1 cellular context compared by ENCODE assay signal in genomic region chr5:111762895-111763294, GRCh38.
TF ChIP-seq lines count a peak whose summit lies in the region.

No MANE protein-coding gene starts in this region.

TF ChIP-seq in GM23338, 12 proteins besides CTCF, POLR2A, EP300 and RAD21 (continued from another document):
- TF ChIP-seq, protein P1, sequence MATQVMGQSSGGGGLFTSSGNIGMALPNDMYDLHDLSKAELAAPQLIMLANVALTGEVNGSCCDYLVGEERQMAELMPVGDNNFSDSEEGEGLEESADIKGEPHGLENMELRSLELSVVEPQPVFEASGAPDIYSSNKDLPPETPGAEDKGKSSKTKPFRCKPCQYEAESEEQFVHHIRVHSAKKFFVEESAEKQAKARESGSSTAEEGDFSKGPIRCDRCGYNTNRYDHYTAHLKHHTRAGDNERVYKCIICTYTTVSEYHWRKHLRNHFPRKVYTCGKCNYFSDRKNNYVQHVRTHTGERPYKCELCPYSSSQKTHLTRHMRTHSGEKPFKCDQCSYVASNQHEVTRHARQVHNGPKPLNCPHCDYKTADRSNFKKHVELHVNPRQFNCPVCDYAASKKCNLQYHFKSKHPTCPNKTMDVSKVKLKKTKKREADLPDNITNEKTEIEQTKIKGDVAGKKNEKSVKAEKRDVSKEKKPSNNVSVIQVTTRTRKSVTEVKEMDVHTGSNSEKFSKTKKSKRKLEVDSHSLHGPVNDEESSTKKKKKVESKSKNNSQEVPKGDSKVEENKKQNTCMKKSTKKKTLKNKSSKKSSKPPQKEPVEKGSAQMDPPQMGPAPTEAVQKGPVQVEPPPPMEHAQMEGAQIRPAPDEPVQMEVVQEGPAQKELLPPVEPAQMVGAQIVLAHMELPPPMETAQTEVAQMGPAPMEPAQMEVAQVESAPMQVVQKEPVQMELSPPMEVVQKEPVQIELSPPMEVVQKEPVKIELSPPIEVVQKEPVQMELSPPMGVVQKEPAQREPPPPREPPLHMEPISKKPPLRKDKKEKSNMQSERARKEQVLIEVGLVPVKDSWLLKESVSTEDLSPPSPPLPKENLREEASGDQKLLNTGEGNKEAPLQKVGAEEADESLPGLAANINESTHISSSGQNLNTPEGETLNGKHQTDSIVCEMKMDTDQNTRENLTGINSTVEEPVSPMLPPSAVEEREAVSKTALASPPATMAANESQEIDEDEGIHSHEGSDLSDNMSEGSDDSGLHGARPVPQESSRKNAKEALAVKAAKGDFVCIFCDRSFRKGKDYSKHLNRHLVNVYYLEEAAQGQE (IDR thresholded peaks at IDR 0.05; ENCODE audit: unreplicated experiment) = no peak
- TF ChIP-seq ZNF331 (CRISPR knock-in tag; IDR thresholded peaks at IDR 0.05; ENCODE audit: low read depth) (no peak), JUNB (IDR thresholded peaks at IDR 0.05; ENCODE audit: unreplicated experiment) (no peak), EZH2 (IDR thresholded peaks at IDR 0.05; ENCODE audit: low read depth, unreplicated experiment) (no peak), NANOG (IDR thresholded peaks at IDR 0.05; ENCODE audit: borderline replicate concordance) (no peak), EZH2phosphoT487 (IDR thresholded peaks at IDR 0.05; ENCODE audit: unreplicated experiment) (no peak), STAT1 (IDR thresholded peaks at IDR 0.05; ENCODE audit: unreplicated experiment) (no peak), POLR2AphosphoS5 (IDR thresholded peaks at IDR 0.05; ENCODE audit: low read depth) (no peak), ETS1 (IDR thresholded peaks at IDR 0.05) (no peak)
- TF ChIP-seq, protein P2, sequence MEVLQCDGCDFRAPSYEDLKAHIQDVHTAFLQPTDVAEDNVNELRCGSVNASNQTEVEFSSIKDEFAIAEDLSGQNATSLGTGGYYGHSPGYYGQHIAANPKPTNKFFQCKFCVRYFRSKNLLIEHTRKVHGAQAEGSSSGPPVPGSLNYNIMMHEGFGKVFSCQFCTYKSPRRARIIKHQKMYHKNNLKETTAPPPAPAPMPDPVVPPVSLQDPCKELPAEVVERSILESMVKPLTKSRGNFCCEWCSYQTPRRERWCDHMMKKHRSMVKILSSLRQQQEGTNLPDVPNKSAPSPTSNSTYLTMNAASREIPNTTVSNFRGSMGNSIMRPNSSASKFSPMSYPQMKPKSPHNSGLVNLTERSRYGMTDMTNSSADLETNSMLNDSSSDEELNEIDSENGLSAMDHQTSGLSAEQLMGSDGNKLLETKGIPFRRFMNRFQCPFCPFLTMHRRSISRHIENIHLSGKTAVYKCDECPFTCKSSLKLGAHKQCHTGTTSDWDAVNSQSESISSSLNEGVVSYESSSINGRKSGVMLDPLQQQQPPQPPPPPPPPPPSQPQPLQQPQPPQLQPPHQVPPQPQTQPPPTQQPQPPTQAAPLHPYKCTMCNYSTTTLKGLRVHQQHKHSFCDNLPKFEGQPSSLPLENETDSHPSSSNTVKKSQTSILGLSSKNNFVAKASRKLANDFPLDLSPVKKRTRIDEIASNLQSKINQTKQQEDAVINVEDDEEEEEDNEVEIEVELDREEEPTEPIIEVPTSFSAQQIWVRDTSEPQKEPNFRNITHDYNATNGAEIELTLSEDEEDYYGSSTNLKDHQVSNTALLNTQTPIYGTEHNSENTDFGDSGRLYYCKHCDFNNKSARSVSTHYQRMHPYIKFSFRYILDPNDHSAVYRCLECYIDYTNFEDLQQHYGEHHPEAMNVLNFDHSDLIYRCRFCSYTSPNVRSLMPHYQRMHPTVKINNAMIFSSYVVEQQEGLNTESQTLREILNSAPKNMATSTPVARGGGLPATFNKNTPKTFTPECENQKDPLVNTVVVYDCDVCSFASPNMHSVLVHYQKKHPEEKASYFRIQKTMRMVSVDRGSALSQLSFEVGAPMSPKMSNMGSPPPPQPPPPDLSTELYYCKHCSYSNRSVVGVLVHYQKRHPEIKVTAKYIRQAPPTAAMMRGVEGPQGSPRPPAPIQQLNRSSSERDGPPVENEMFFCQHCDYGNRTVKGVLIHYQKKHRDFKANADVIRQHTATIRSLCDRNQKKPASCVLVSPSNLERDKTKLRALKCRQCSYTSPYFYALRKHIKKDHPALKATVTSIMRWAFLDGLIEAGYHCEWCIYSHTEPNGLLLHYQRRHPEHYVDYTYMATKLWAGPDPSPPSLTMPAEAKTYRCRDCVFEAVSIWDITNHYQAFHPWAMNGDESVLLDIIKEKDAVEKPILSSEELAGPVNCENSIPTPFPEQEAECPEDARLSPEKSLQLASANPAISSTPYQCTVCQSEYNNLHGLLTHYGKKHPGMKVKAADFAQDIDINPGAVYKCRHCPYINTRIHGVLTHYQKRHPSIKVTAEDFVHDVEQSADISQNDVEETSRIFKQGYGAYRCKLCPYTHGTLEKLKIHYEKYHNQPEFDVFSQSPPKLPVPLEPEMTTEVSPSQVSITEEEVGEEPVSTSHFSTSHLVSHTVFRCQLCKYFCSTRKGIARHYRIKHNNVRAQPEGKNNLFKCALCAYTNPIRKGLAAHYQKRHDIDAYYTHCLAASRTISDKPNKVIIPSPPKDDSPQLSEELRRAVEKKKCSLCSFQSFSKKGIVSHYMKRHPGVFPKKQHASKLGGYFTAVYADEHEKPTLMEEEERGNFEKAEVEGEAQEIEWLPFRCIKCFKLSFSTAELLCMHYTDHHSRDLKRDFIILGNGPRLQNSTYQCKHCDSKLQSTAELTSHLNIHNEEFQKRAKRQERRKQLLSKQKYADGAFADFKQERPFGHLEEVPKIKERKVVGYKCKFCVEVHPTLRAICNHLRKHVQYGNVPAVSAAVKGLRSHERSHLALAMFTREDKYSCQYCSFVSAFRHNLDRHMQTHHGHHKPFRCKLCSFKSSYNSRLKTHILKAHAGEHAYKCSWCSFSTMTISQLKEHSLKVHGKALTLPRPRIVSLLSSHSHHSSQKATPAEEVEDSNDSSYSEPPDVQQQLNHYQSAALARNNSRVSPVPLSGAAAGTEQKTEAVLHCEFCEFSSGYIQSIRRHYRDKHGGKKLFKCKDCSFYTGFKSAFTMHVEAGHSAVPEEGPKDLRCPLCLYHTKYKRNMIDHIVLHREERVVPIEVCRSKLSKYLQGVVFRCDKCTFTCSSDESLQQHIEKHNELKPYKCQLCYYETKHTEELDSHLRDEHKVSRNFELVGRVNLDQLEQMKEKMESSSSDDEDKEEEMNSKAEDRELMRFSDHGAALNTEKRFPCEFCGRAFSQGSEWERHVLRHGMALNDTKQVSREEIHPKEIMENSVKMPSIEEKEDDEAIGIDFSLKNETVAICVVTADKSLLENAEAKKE (CRISPR knock-in tag; IDR thresholded peaks at IDR 0.05) = no peak
